Comparison of ENCODE assay signal across 8 cellular contexts in the genomic region with DNA sequence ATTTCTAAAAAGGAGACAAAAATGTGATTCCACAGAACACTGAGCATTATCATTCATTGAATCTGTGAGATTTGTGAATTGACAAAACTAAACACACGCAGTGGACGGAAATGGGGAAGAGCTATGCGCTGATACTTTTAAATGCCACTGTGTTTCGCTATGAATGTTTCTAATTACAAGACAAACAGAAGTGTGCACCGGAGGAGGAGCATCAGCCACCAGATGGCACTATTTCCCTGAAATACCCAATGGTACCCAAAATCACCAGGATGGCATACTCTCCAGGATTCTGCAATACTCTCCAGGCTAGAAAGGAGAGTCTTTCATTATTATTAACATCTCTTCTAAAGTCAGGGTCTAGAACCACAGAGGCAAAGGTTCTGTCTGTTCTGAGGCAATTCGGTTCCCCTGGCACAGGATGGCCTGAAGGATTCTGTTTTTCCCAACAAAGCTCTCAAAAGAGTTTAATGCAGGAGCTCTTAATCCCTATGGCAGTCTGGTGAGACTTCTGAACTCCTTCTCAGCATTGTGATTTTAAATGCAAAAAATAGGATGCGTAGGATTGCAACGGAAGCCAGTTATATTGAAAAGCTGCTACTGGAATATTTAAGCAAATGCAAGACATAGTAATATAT. TPM values are rescaled to one million over a fixed set of nuclear protein-coding genes. Genes with fewer than 3 reads are reported as not detected.
A peak's percentile ranks its signal among the peaks of the same experiment; 100 is the strongest.
DNase-seq lines count a peak whose midpoint lies in the region; ATAC-seq and TF ChIP-seq lines count a peak whose summit lies in the region.

No MANE protein-coding gene starts in this region.

- DNase-seq in CD8-positive, alpha-beta memory T cell: peak; percentile 28 to 61 (median 35)
- DNase-seq in NCI-H446 treated with DMSO at 0.1 percent for 48 hours (lab: John Stamatoyannopoulos, UW) (peak; percentile 71), dorsolateral prefrontal cortex (peak; percentile 33 to 88 (median 65)), medulla oblongata (ENCODE audit: extremely low spot score) (peak; percentile 93)
- DNase-seq in activated CD4-positive, alpha-beta T cell treated with anti-CD3 and anti-CD28 coated beads for 48 hours: peak; percentile 78
- peak; percentile 21 to 36 for DNase-seq in stimulated activated CD8-positive, alpha-beta memory T cell treated with anti-CD3 and anti-CD28 coated beads, Interleukin-15, amount 100 ng/mL, for 48 hours (ENCODE audit: low read depth in 2 of 2)

- H3K4me1 Mint-ChIP-seq in CD8-positive, alpha-beta memory T cell: peaks cover 3 to 8% (median 6%) of the 10 kb centered on the region in 3 donors

- H3K27ac ChIP-seq in CD8-positive, alpha-beta memory T cell (ENCODE audit: low read depth, low read length): no peak overlapping the region
- no peak overlapping the region for H3K27ac ChIP-seq in dorsolateral prefrontal cortex

- no peak overlapping the region for H3K4me3 Mint-ChIP-seq in CD8-positive, alpha-beta memory T cell

- H3K27me3 ChIP-seq in CD8-positive, alpha-beta memory T cell (ENCODE audit: insufficient read depth, low read length, poor library complexity, severe bottlenecking): peaks cover 5% of the 10 kb centered on the region
- H3K27me3 ChIP-seq in dorsolateral prefrontal cortex: peaks cover 0 to 2% (median 0%) of the 10 kb centered on the region in 45 donors

- H3K4me1 ChIP-seq in CD8-positive, alpha-beta memory T cell (ENCODE audit: insufficient read depth, low read length): no peaks in the 10 kb centered on the region

- peaks cover 22 to 48% of the 10 kb centered on the region in 2 donors for H3K27me3 Mint-ChIP-seq in CD8-positive, alpha-beta memory T cell

- TF ChIP-seq CTCF in dorsolateral prefrontal cortex (IDR thresholded peaks at IDR 0.05 in 54 of 56, conservative IDR thresholded peaks at IDR 0.05 in 2 of 56; ENCODE audit: low read depth in 1 of 56, partially characterized antibody in 56 of 56): peak; percentile 77 to 98 (median 90)

- no peak overlapping the region for H3K27ac Mint-ChIP-seq in CD8-positive, alpha-beta memory T cell

- POLR2A ChIA-PET in CD8-positive, alpha-beta memory T cell (lab: Charles Lee): no interaction called here

- H3K36me3 ChIP-seq in CD8-positive, alpha-beta memory T cell (ENCODE audit: insufficient read depth, low read length): no peaks in the 10 kb centered on the region

- no peaks in the 10 kb centered on the region for H3K36me3 Mint-ChIP-seq in CD8-positive, alpha-beta memory T cell

- no peaks in the 10 kb centered on the region for H3K9me3 Mint-ChIP-seq in CD8-positive, alpha-beta memory T cell

- no peak overlapping the region for H3K4me3 ChIP-seq in CD8-positive, alpha-beta memory T cell (ENCODE audit: low read length)
- peak overlapping the region in 4 of 59 donors; percentile 3 to 13 (median 10) for H3K4me3 ChIP-seq in dorsolateral prefrontal cortex

- no peaks in the 10 kb centered on the region for H3K9me3 ChIP-seq in CD8-positive, alpha-beta memory T cell (ENCODE audit: low read length)

- intact Hi-C loops in dorsolateral prefrontal cortex (cut with DNase I): loop anchor here (2.0 to 10.0 kb wide), 3 partner anchors 180 to 1517 kb away; no protein-coding TSS in a partner anchor

- ATAC-seq in GM19351 (IDR thresholded peaks at IDR 0.05; ENCODE audit: unreplicated experiment) (peak; percentile 93), HG03439 (IDR thresholded peaks at IDR 0.05; ENCODE audit: unreplicated experiment) (peak; percentile 88)

- CTCF ChIA-PET in CD8-positive, alpha-beta memory T cell (lab: Charles Lee): interaction anchor here (0.7 to 2.3 kb wide), 6 partner anchors 8 to 1481 kb away, joined by 3 to 10 read pairs (median 4); a partner anchor contains a TSS

RNA-seq across cellular contexts. Expression of a gene that starts 13.8 kb away (rescaled TPM):
- total RNA-seq in CD8-positive, alpha-beta memory T cell: 100 to 1,000 TPM; 132 to 137 TPM
- 21.5 TPM for polyA plus RNA-seq in CD8-positive, alpha-beta memory T cell
- total RNA-seq in dorsolateral prefrontal cortex: 10 to 100 TPM; 17.2 to 52.7 (median 32.9) TPM

Comparison
In these comparisons a context has a peak if more than half of its experiments do, and no peak if none do; other contexts are left out.
1. DNase-seq: peak in every context shown above with its lines; median percentile 93 in medulla oblongata; 78 in activated CD4-positive, alpha-beta T cell treated with anti-CD3 and anti-CD28 coated beads for 48 hours; 71 in NCI-H446 treated with DMSO at 0.1 percent for 48 hours; 65 in dorsolateral prefrontal cortex; 35 in CD8-positive, alpha-beta memory T cell; 28 in stimulated activated CD8-positive, alpha-beta memory T cell treated with anti-CD3 and anti-CD28 coated beads, Interleukin-15, amount 100 ng/mL, for 48 hours.